Comparison of ENCODE assay signal across 9 cellular contexts in genomic region chr9:121299467-121300282, GRCh38. TPM values are rescaled to one million over a fixed set of nuclear protein-coding genes. Genes with fewer than 3 reads are reported as not detected.
DNase-seq lines count a peak whose midpoint lies in the region; ATAC-seq and TF ChIP-seq lines count a peak whose summit lies in the region.
"Had no signal": no experiment of that assay in that cellular context is flagged by ENCODE, and none has a peak within 500 bp of the region (broad histone marks: within the 10 kb centered on the region; RNA-seq: fewer than 3 reads in every experiment).

No MANE protein-coding gene starts in this region.

- H3K9me3 Mint-ChIP-seq in Caco-2 (ENCODE audit: unreplicated experiment) (no peaks in the 10 kb centered on the region), nephron (no peaks in the 10 kb centered on the region)
- H3K9me3 Mint-ChIP-seq in activated T-cell treated with anti-CD3 and anti-CD28 coated beads, Interleukin-2, amount 50 U/mL, for 24 hours: no peaks in the 10 kb centered on the region

- no peaks in the 10 kb centered on the region for H3K27me3 ChIP-seq in Caco-2 (replicated peaks; ENCODE audit: control insufficient read depth, insufficient read depth, low read length)
- no peaks in the 10 kb centered on the region for H3K27me3 ChIP-seq in foreskin keratinocyte

- H3K4me1 Mint-ChIP-seq in Caco-2 (ENCODE audit: low read depth, unreplicated experiment): peaks cover 41% of the 10 kb centered on the region
- H3K4me1 Mint-ChIP-seq in activated T-cell treated with anti-CD3 and anti-CD28 coated beads, Interleukin-2, amount 50 U/mL, for 24 hours (ENCODE audit: low read depth): peaks cover 14% of the 10 kb centered on the region
- peaks cover 42% of the 10 kb centered on the region for H3K4me1 Mint-ChIP-seq in nephron

- DNase-seq in Caco-2 (peak in 1 of 2 experiments; percentile 44), foreskin keratinocyte (no peak)
- peak; percentile 59 for DNase-seq in activated T-cell treated with anti-CD3 and anti-CD28 coated beads, Interleukin-2, amount 50 U/mL, for 24 hours

- BruUV-seq in Caco-2 (replicated peaks; lab: Mats Ljungman, UMichigan): no TSS peak

- CTCF ChIA-PET in Caco-2 (lab: Charles Lee): interaction anchor here (1.1 to 2.5 kb wide), 3 partner anchors 13 to 28 kb away, joined by 3 to 15 read pairs (median 5); no protein-coding TSS in a partner anchor

- peaks cover 5% of the 10 kb centered on the region for H3K36me3 ChIP-seq in Caco-2 (ENCODE audit: control insufficient read depth, insufficient read depth, low read length)

- H3K9me3 ChIP-seq in Caco-2: no peaks in the 10 kb centered on the region

- H3K27me3 Mint-ChIP-seq in Caco-2 (ENCODE audit: insufficient read depth, unreplicated experiment) (no peaks in the 10 kb centered on the region), nephron (ENCODE audit: low read depth) (no peaks in the 10 kb centered on the region)
- peaks cover 23% of the 10 kb centered on the region for H3K27me3 Mint-ChIP-seq in activated T-cell treated with anti-CD3 and anti-CD28 coated beads, Interleukin-2, amount 50 U/mL, for 24 hours

- POLR2A ChIA-PET in Caco-2 (lab: Charles Lee): interaction anchor here (1.3 kb wide), 1 partner anchor 13 kb away, joined by 5 read pairs; no protein-coding TSS in a partner anchor

- peak overlapping the region; percentile 49 for H3K4me3 ChIP-seq in Caco-2 (ENCODE audit: low read depth, low read length)

- H3K27ac ChIP-seq in foreskin keratinocyte: peak overlapping the region; percentile 2
- H3K27ac ChIP-seq: KMS-11 had no signal

- peak; percentile 39 for ATAC-seq in HG02885 (IDR thresholded peaks at IDR 0.05; ENCODE audit: poor library complexity, unreplicated experiment)
- ATAC-seq in foreskin keratinocyte: peak; percentile 65
- no peak for ATAC-seq in GM18517 (IDR thresholded peaks at IDR 0.05; ENCODE audit: unreplicated experiment)
- ATAC-seq in GM19324 (IDR thresholded peaks at IDR 0.05; ENCODE audit: low FRiP score, unreplicated experiment): no peak
- no peak for ATAC-seq in GM18498 (IDR thresholded peaks at IDR 0.05; ENCODE audit: unreplicated experiment)

- H3K36me3 Mint-ChIP-seq in Caco-2 (ENCODE audit: insufficient read depth, unreplicated experiment) (no peaks in the 10 kb centered on the region), nephron (ENCODE audit: low read depth) (no peaks in the 10 kb centered on the region)
- H3K36me3 Mint-ChIP-seq in activated T-cell treated with anti-CD3 and anti-CD28 coated beads, Interleukin-2, amount 50 U/mL, for 24 hours (ENCODE audit: low read depth): no peaks in the 10 kb centered on the region

- H3K27ac Mint-ChIP-seq in Caco-2 (ENCODE audit: unreplicated experiment): peak overlapping the region; percentile 74
- H3K27ac Mint-ChIP-seq in activated T-cell treated with anti-CD3 and anti-CD28 coated beads, Interleukin-2, amount 50 U/mL, for 24 hours: no peak overlapping the region
- H3K27ac Mint-ChIP-seq in nephron: peak overlapping the region; percentile 58 to 95 (median 91)

- H3K4me3 Mint-ChIP-seq in Caco-2 (ENCODE audit: unreplicated experiment): peak overlapping the region; percentile 83
- peak overlapping the region; percentile 62 for H3K4me3 Mint-ChIP-seq in activated T-cell treated with anti-CD3 and anti-CD28 coated beads, Interleukin-2, amount 50 U/mL, for 24 hours
- H3K4me3 Mint-ChIP-seq in nephron: peak overlapping the region; percentile 81 to 91 (median 88)

- intact Hi-C loops in Caco-2 (cut with micrococcal nuclease; ENCODE audit: unreplicated experiment): no loop called here

- TF ChIP-seq CTCF in Caco-2 (IDR thresholded peaks at IDR 0.05; ENCODE audit: insufficient read depth in 1 of 2, low read depth in 1 of 2, low read length in 1 of 2, severe bottlenecking in 1 of 2, unreplicated experiment in 1 of 2): no peak
- no peak for TF ChIP-seq CTCF in foreskin keratinocyte (conservative IDR thresholded peaks at IDR 0.05)
- TF ChIP-seq CTCF in nephron (IDR thresholded peaks at IDR 0.05; ENCODE audit: unreplicated experiment in 3 of 3): no peak

- H3K4me1 ChIP-seq in Caco-2: peaks cover 59% of the 10 kb centered on the region
- H3K4me1 ChIP-seq in foreskin keratinocyte: peaks cover 4% of the 10 kb centered on the region

RNA-seq across cellular contexts. Expression of gene GSN, which starts 31.7 kb away (rescaled TPM):
- 99.6 and 100 TPM in 2 replicates for total RNA-seq in Caco-2 (2022)
- total RNA-seq in foreskin keratinocyte: 124 and 235 TPM in 2 replicates
- polyA plus RNA-seq in foreskin keratinocyte: 97.5 and 176 TPM in 2 replicates

Comparison
In these comparisons a context has a peak if more than half of its experiments do, and no peak if none do; other contexts are left out.
1. ATAC-seq: peak in HG02885 (single experiment) and foreskin keratinocyte (single experiment); none in GM18517 (single experiment), GM19324 (single experiment) and GM18498 (single experiment).
2. Peak in every context shown above with its lines, with median percentiles within 50 percentile points of each other: H3K4me3 Mint-ChIP-seq.